Comparison of ENCODE assay signal across 11 cellular contexts in genomic region chr1:209480345-209480744, GRCh38.
"Had no signal": no experiment of that assay in that cellular context is flagged by ENCODE, and none has a peak within 500 bp of the region (broad histone marks: within the 10 kb centered on the region; RNA-seq: fewer than 3 reads in every experiment).

No MANE protein-coding gene starts in this region.

- H3K36me3 ChIP-seq: HAP-1 had no signal

- ATAC-seq: GM23338, HCT116 had no signal

- H3K27ac Mint-ChIP-seq: GM23338, H9, HFFc6 had no signal

- H3K4me2 ChIP-seq: GM23338 had no signal

- H3K9ac ChIP-seq: GM23248 had no signal

- FAIRE-seq: H1, H54 had no signal

- H3K4me3 Mint-ChIP-seq: GM23338, H9, HFFc6 had no signal

- H3K9me3 Mint-ChIP-seq: HFFc6 had no signal

- H3K4me1 Mint-ChIP-seq: GM23338, H9 had no signal

- H3K4me1 ChIP-seq: HAP-1 had no signal

- H3K4me3 ChIP-seq: GM23248, GM23338, HAP-1 had no signal

- H2AFZ ChIP-seq: GM23248, GM23338 had no signal

- H3K9me3 ChIP-seq: HAP-1 had no signal

- H3K27ac ChIP-seq: GM23248 had no signal

- DNase-seq: GM23248, GOT3, H7, H9, HCEC 1CT, HFFc6 had no signal
